Comparison of ENCODE assay signal across 8 cellular contexts in genomic region chr4:5708171-5708828, GRCh38. TPM values are rescaled to one million over a fixed set of nuclear protein-coding genes. Genes with fewer than 3 reads are reported as not detected.
DNase-seq lines count a peak whose midpoint lies in the region; ATAC-seq, FAIRE-seq and TF ChIP-seq lines count a peak whose summit lies in the region.

Gene EVC2, minus strand, starts transcription at chr4:5708559. Its CDS starts 46 bp downstream, at chr4:5708513.

- H3K27ac ChIP-seq in A549 (peak within 1 kb of the TSS; percentile 92 to 97), adrenal gland (peak within 1 kb of the TSS in 2 of 5 donors; percentile 54 to 67), heart left ventricle (peak within 1 kb of the TSS; percentile 36 to 87 (median 70)), pancreas (peak within 1 kb of the TSS; percentile 17 to 65 (median 52))

- peak within 1 kb of the TSS; percentile 97 for H3K4me2 ChIP-seq in A549

- ATAC-seq in A549 (peak in 1 of 2 experiments; percentile 62; a peak in 3 of 6 replicates), heart left ventricle (peak; percentile 30 to 84 (median 68)), pancreas (peak; percentile 56 to 64 (median 61))

- POLR2A ChIA-PET in A549 (lab: Yijun Ruan, JAX), result interaction anchor here (0.6 to 0.7 kb wide), 2 partner anchors 14 to 79 kb away, joined by 3 read pairs; no protein-coding TSS in a partner anchor

- no peak for TF ChIP-seq RAD21 in A549 (conservative IDR thresholded peaks at IDR 0.05 in 1 of 2, IDR thresholded peaks at IDR 0.05 in 1 of 2)

- no peak for TF ChIP-seq EP300 in A549 (IDR thresholded peaks at IDR 0.05)

- WGBS in A549 (ENCODE audit: missing lambda C conversion rate), result under 1% methylated on average over 19 of the region's 62 CpGs
- WGBS in adrenal gland, 4 donors, result 0 to 24% (median 3%) methylated on average over 10 to 62 of the region's 62 CpGs
- 1% methylated on average over 9 to 62 of the region's 62 CpGs for WGBS in heart left ventricle, 4 donors
- WGBS in pancreas, 2 donors, result 7 to 8% methylated on average over 40 to 62 of the region's 62 CpGs

- TF ChIP-seq POLR2A in A549 (IDR thresholded peaks at IDR 0.05; ENCODE audit: low read length) (peak; percentile 54; the same call in 1 of the 2 replicates), adrenal gland (IDR thresholded peaks at IDR 0.05) (no peak), heart left ventricle (IDR thresholded peaks at IDR 0.05) (peak in 1 of 2 donors; percentile 58)

- CTCF ChIA-PET in A549 (lab: Yijun Ruan, JAX), result interaction anchor here (0.9 to 3.0 kb wide), 3 partner anchors 42 to 308 kb away, joined by 3 to 13 read pairs (median 4); no protein-coding TSS in a partner anchor

- DNase-seq in A549 (ENCODE audit: low read depth in 1 of 2, low spot score in 1 of 2) (peak; percentile 13 to 27), HFF-Myc (ENCODE audit: extremely low read depth, low read depth) (no peak), adrenal gland (peak in 6 of 7 donors; percentile 25 to 60 (median 52)), heart left ventricle (peak; percentile 75 to 85 (median 79)), pancreas (peak; percentile 44 to 85 (median 64)), DMS79 treated with DMSO at 0.1 percent for 48 hours (lab: John Stamatoyannopoulos, UW) (no peak), RKO (ENCODE audit: low spot score) (no peak), NCI-H2196 treated with DMSO at 0.1 percent for 48 hours (lab: John Stamatoyannopoulos, UW; ENCODE audit: unreplicated experiment) (no peak)

- no peaks in the 10 kb centered on the region for H3K27me3 ChIP-seq in adrenal gland
- peaks cover 0 to 45% (median 8%) of the 10 kb centered on the region in 9 donors for H3K27me3 ChIP-seq in heart left ventricle
- H3K27me3 ChIP-seq in pancreas, result no peaks in the 10 kb centered on the region

- no peak for TF ChIP-seq CTCF in A549 (IDR thresholded peaks at IDR 0.05)
- no peak for TF ChIP-seq CTCF in HFF-Myc (IDR thresholded peaks at IDR 0.05; ENCODE audit: low read depth, low read length, missing control alignments)
- TF ChIP-seq CTCF in adrenal gland (IDR thresholded peaks at IDR 0.05), result no peak
- TF ChIP-seq CTCF in heart left ventricle (IDR thresholded peaks at IDR 0.05), result no peak
- TF ChIP-seq CTCF in pancreas (IDR thresholded peaks at IDR 0.05), result no peak

- peaks cover 38% of the 10 kb centered on the region for H3K4me1 ChIP-seq in A549
- peaks cover 0 to 12% of the 10 kb centered on the region in 2 donors for H3K4me1 ChIP-seq in adrenal gland (replicated peaks in 1 of 2)
- H3K4me1 ChIP-seq in heart left ventricle, result peaks cover 0 to 44% (median 18%) of the 10 kb centered on the region in 12 donors
- peaks cover 0 to 7% (median 0%) of the 10 kb centered on the region in 3 donors for H3K4me1 ChIP-seq in pancreas

- intact Hi-C loops in adrenal gland (cut with DNase I), result no loop called here
- intact Hi-C loops in heart left ventricle (cut with DNase I), result no loop called here
- intact Hi-C loops in pancreas (cut with DNase I), result no loop called here

- H3K4me3 ChIP-seq in A549 (peak within 1 kb of the TSS; percentile 83), HFF-Myc (replicated peaks; ENCODE audit: low read depth, low read length) (peak within 1 kb of the TSS; percentile 63), adrenal gland (peak within 1 kb of the TSS in 2 of 4 donors; percentile 24 to 71), heart left ventricle (peak within 1 kb of the TSS; percentile 28 to 84 (median 68)), pancreas (peak within 1 kb of the TSS; percentile 35 to 71 (median 65))

- FAIRE-seq in A549 (lab: Jason Lieb, UNC) (no peak), pancreas (lab: Jason Lieb, UNC) (no peak)

- H3K9me3 ChIP-seq in A549 (no peaks in the 10 kb centered on the region), adrenal gland (replicated peaks in 1 of 3) (no peaks in the 10 kb centered on the region), heart left ventricle (no peaks in the 10 kb centered on the region), pancreas (no peaks in the 10 kb centered on the region)

- H3K36me3 ChIP-seq in adrenal gland (replicated peaks in 1 of 2), result no peaks in the 10 kb centered on the region
- H3K36me3 ChIP-seq in heart left ventricle, result no peaks in the 10 kb centered on the region
- no peaks in the 10 kb centered on the region for H3K36me3 ChIP-seq in pancreas

TF ChIP-seq in A549, 52 proteins besides CTCF, POLR2A, EP300 and RAD21:
- TF ChIP-seq JUN (IDR thresholded peaks at IDR 0.05) (peak in 1 of 2 experiments; percentile 43; a peak in 1 of 5 replicates), E2F6 (IDR thresholded peaks at IDR 0.05; ENCODE audit: borderline replicate concordance, low read depth) (0 out of 2 replicates have a peak, but pooled peaks have one; percentile 44), CHD4 (IDR thresholded peaks at IDR 0.05; ENCODE audit: borderline replicate concordance) (no peak)
- TF ChIP-seq, protein P1, sequence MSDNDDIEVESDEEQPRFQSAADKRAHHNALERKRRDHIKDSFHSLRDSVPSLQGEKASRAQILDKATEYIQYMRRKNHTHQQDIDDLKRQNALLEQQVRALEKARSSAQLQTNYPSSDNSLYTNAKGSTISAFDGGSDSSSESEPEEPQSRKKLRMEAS (IDR thresholded peaks at IDR 0.05), result peak; percentile 42; the same call in 1 of the 2 replicates

RNA-seq across cellular contexts. Expression of gene EVC2, which starts in this region (rescaled TPM):
- polyA plus RNA-seq in A549 (2011; rRNA removed) (0.96 and 1.5 TPM in 2 replicates), A549 (2017; fragmentation: RNase III; extraction: RNeasy Plus Mini Kit Qiagen cat#74134 plus additional on column Dnase treatment) (1.3 to 1.5 TPM (median 1.5 TPM) in 3 replicates), adrenal gland (1 to 10 TPM in 1 of 3 donors, under 1 TPM in 2; 0.66 to 1.6 (median 0.74) TPM), heart left ventricle (under 1 TPM; 0.89 to 0.95 TPM), pancreas (1 to 10 TPM; 1.8 to 2.6 TPM)
- 0.53 and 0.70 TPM in 2 replicates for polyA plus RNA-seq in A549 (2012; cell fraction: cytosol; rRNA removed)
- polyA plus RNA-seq in A549 (2012; cell fraction: nucleus; rRNA removed), result 1.7 and 1.9 TPM in 2 replicates
- polyA minus RNA-seq in A549 (2011; rRNA and poly(A)+ RNA removed), result 3.5 and 4.9 TPM in 2 replicates
- total RNA-seq in adrenal gland (1 to 10 TPM in 6 of 8 donors, under 1 TPM in 2; 0.75 to 3.4 (median 1.9) TPM), heart left ventricle (1 to 10 TPM in 4 of 9 donors, under 1 TPM in 5; 0.46 to 3.1 (median 0.99) TPM), pancreas (1 to 10 TPM; 1.2 to 4.2 (median 1.9) TPM)

Comparison
In these comparisons a context has a peak if more than half of its experiments do, and no peak if none do; other contexts are left out.
1. DNase-seq: peak in A549 (2 of 2), adrenal gland (6 of 7), heart left ventricle (5 of 5) and pancreas (6 of 6); none in HFF-Myc (single experiment), DMS79 treated with DMSO at 0.1 percent for 48 hours (single experiment), RKO (single experiment) and NCI-H2196 treated with DMSO at 0.1 percent for 48 hours (single experiment).